In genomic region chr14:100017578-100017977, GRCh38 we compare ENCODE assay signal across 17 cellular contexts.
"Had no signal": no experiment of that assay in that cellular context is flagged by ENCODE, and none has a peak within 500 bp of the region (broad histone marks: within the 10 kb centered on the region; RNA-seq: fewer than 3 reads in every experiment).

No MANE protein-coding gene starts in this region.

- H3K9me3 Mint-ChIP-seq: activated CD8-positive, alpha-beta T cell treated with anti-CD3 and anti-CD28 coated beads for 36 hours; activated naive CD4-positive, alpha-beta T cell treated with anti-CD3 and anti-CD28 coated beads, Interleukin-2, amount 50 U/mL, for 24 hours; immature natural killer cell had no signal

- H3K27ac ChIP-seq: colonic mucosa, gastrocnemius medialis, heart left ventricle, pancreas, stomach, thoracic aorta had no signal

- H3K4me1 ChIP-seq: colonic mucosa had no signal

- H3K27me3 Mint-ChIP-seq: activated CD4-positive, alpha-beta T cell treated with anti-CD3 and anti-CD28 coated beads for 36 hours; activated CD8-positive, alpha-beta T cell treated with anti-CD3 and anti-CD28 coated beads for 36 hours; activated naive CD4-positive, alpha-beta T cell treated with anti-CD3 and anti-CD28 coated beads, Interleukin-2, amount 50 U/mL, for 24 hours; T-helper 17 cell had no signal

- H3K27ac Mint-ChIP-seq: activated CD4-positive, alpha-beta T cell treated with anti-CD3 and anti-CD28 coated beads for 36 hours; activated CD8-positive, alpha-beta T cell treated with anti-CD3 and anti-CD28 coated beads for 36 hours; activated naive CD4-positive, alpha-beta T cell treated with anti-CD3 and anti-CD28 coated beads, Interleukin-2, amount 50 U/mL, for 24 hours; immature natural killer cell; T-helper 17 cell had no signal

- H3K36me3 ChIP-seq: adrenal gland, colonic mucosa, gastrocnemius medialis, heart left ventricle, pancreas, stomach, thoracic aorta had no signal

- H3K4me1 Mint-ChIP-seq: activated naive CD4-positive, alpha-beta T cell treated with anti-CD3 and anti-CD28 coated beads, Interleukin-2, amount 50 U/mL, for 24 hours; T-helper 17 cell had no signal

- H3K36me3 Mint-ChIP-seq: immature natural killer cell had no signal

- H3K4me3 ChIP-seq: adrenal gland, colonic mucosa, gastrocnemius medialis, heart left ventricle, pancreas, stomach, thoracic aorta had no signal

- H3K9me3 ChIP-seq: adrenal gland, colonic mucosa, gastrocnemius medialis, heart left ventricle, pancreas, stomach, thoracic aorta had no signal

- DNase-seq: activated CD4-positive, alpha-beta T cell treated with anti-CD3 and anti-CD28 coated beads for 36 hours; activated CD8-positive, alpha-beta T cell treated with anti-CD3 and anti-CD28 coated beads for 36 hours; activated effector memory CD4-positive, alpha-beta T cell treated with anti-CD3 and anti-CD28 coated beads, Interleukin-2, amount 50 U/mL, for 16 hours; activated T-cell treated with anti-CD3 and anti-CD28 coated beads, Interleukin-2, amount 50 U/mL, for 48 hours; adrenal gland; caudate nucleus; colonic mucosa; effector CD8-positive, alpha-beta T cell; gastrocnemius medialis; heart left ventricle; immature natural killer cell; pancreas; stimulated activated CD4-positive, alpha-beta T cell treated with anti-CD3 and anti-CD28 coated beads, Interleukin-1b, Interleukin-23, amount 100 ng/mL, for 48 hours; stomach; T-helper 17 cell had no signal

- H3K27me3 ChIP-seq: adrenal gland, colonic mucosa, gastrocnemius medialis, heart left ventricle, pancreas, stomach had no signal

- H3K4me3 Mint-ChIP-seq: activated CD4-positive, alpha-beta T cell treated with anti-CD3 and anti-CD28 coated beads for 36 hours; activated CD8-positive, alpha-beta T cell treated with anti-CD3 and anti-CD28 coated beads for 36 hours; activated naive CD4-positive, alpha-beta T cell treated with anti-CD3 and anti-CD28 coated beads, Interleukin-2, amount 50 U/mL, for 24 hours; immature natural killer cell; T-helper 17 cell had no signal
